2 cellular contexts compared by ENCODE assay signal in genomic region chr20:63659370-63659769, GRCh38.
TF ChIP-seq lines count a peak whose summit lies in the region.

No MANE protein-coding gene starts in this region.

TF ChIP-seq in SK-N-SH, 30 proteins besides CTCF, POLR2A, EP300 and RAD21 (continued from another document):
- no peak for TF ChIP-seq ZBTB33 (IDR thresholded peaks at IDR 0.05; ENCODE audit: borderline replicate concordance, low read depth)
- TF ChIP-seq SMC3 (IDR thresholded peaks at IDR 0.05; ENCODE audit: low read depth, low read length) = no peak
- no peak for TF ChIP-seq ELF1 (IDR thresholded peaks at IDR 0.05)
- TF ChIP-seq TEAD4 (IDR thresholded peaks at IDR 0.05; ENCODE audit: borderline replicate concordance, insufficient read depth) = no peak
- TF ChIP-seq, protein P1, sequence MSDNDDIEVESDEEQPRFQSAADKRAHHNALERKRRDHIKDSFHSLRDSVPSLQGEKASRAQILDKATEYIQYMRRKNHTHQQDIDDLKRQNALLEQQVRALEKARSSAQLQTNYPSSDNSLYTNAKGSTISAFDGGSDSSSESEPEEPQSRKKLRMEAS (IDR thresholded peaks at IDR 0.05; ENCODE audit: low read depth) = no peak
- TF ChIP-seq TAF1 (IDR thresholded peaks at IDR 0.05; ENCODE audit: borderline replicate concordance, low read depth, low read length) = no peak
- TF ChIP-seq EZH2phosphoT487 (IDR thresholded peaks at IDR 0.05; ENCODE audit: borderline replicate concordance, low read depth) = no peak
- no peak for TF ChIP-seq GATA2 (CRISPR knock-in tag; IDR thresholded peaks at IDR 0.05)
- TF ChIP-seq MXI1 (IDR thresholded peaks at IDR 0.05; ENCODE audit: low read depth, low read length) = no peak
- no peak for TF ChIP-seq RFX5 (IDR thresholded peaks at IDR 0.05; ENCODE audit: low read length)
- no peak for TF ChIP-seq IRF3 (IDR thresholded peaks at IDR 0.05; ENCODE audit: low read depth, low read length)
- no peak for TF ChIP-seq POLR2AphosphoS5 (IDR thresholded peaks at IDR 0.05; ENCODE audit: low read depth, low read length)
- no peak for TF ChIP-seq YY1 (IDR thresholded peaks at IDR 0.05; ENCODE audit: low read depth)
- TF ChIP-seq, protein P2, sequence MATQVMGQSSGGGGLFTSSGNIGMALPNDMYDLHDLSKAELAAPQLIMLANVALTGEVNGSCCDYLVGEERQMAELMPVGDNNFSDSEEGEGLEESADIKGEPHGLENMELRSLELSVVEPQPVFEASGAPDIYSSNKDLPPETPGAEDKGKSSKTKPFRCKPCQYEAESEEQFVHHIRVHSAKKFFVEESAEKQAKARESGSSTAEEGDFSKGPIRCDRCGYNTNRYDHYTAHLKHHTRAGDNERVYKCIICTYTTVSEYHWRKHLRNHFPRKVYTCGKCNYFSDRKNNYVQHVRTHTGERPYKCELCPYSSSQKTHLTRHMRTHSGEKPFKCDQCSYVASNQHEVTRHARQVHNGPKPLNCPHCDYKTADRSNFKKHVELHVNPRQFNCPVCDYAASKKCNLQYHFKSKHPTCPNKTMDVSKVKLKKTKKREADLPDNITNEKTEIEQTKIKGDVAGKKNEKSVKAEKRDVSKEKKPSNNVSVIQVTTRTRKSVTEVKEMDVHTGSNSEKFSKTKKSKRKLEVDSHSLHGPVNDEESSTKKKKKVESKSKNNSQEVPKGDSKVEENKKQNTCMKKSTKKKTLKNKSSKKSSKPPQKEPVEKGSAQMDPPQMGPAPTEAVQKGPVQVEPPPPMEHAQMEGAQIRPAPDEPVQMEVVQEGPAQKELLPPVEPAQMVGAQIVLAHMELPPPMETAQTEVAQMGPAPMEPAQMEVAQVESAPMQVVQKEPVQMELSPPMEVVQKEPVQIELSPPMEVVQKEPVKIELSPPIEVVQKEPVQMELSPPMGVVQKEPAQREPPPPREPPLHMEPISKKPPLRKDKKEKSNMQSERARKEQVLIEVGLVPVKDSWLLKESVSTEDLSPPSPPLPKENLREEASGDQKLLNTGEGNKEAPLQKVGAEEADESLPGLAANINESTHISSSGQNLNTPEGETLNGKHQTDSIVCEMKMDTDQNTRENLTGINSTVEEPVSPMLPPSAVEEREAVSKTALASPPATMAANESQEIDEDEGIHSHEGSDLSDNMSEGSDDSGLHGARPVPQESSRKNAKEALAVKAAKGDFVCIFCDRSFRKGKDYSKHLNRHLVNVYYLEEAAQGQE (IDR thresholded peaks at IDR 0.05; ENCODE audit: low read depth, low read length) = no peak

TF ChIP-seq in SK-N-SH treated with all-trans-retinoic acid at 6 μM for 48 hours, 23 proteins besides CTCF, POLR2A, EP300 and RAD21 (continued from another document):
- no peak for TF ChIP-seq TSHZ2 (CRISPR knock-in tag; IDR thresholded peaks at IDR 0.05)
- no peak for TF ChIP-seq CSDC2 (CRISPR knock-in tag; IDR thresholded peaks at IDR 0.05)
- TF ChIP-seq BACH2 (CRISPR knock-in tag; IDR thresholded peaks at IDR 0.05; ENCODE audit: borderline replicate concordance) = no peak
- TF ChIP-seq ZNF70 (CRISPR knock-in tag; IDR thresholded peaks at IDR 0.05) = no peak
- TF ChIP-seq CREB5 (CRISPR knock-in tag; IDR thresholded peaks at IDR 0.05; ENCODE audit: low read depth) = no peak
- TF ChIP-seq SNAI2 (CRISPR knock-in tag; IDR thresholded peaks at IDR 0.05) = no peak
- TF ChIP-seq ISL1 (CRISPR knock-in tag; IDR thresholded peaks at IDR 0.05) = no peak
- no peak for TF ChIP-seq PPARA (CRISPR knock-in tag; IDR thresholded peaks at IDR 0.05; ENCODE audit: borderline replicate concordance)
